Comparison of ENCODE assay signal across 8 cellular contexts in the genomic region with DNA sequence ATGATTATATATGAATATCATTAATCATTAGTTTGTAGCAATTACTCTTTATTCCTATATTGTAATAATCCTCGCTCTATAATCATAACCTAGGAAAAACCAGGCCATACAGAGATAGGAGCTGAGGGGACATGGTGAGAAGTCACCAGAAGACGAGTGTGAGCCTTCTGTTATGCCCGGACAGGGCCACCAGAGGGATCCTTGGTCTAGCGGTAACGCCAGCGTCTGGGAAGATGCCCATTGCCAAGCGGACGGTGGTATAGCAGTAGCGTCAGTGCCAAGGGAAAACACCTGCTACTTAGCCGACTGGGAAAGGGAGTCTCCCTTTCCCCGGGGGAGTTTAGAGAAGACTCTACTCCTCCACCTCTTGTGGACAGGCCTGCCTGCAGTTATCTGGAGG.
A peak's percentile ranks its signal among the peaks of the same experiment; 100 is the strongest.
DNase-seq lines count a peak whose midpoint lies in the region; TF ChIP-seq lines count a peak whose summit lies in the region.
"Not testable (repeated sequence)": the region's sequence is repeated elsewhere in the genome, so short reads cannot be mapped to it uniquely, and the experiment has no call there.

No MANE protein-coding gene starts in this region.

- H3K4me3 Mint-ChIP-seq in endodermal cell, neural crest cell: not testable (repeated sequence)

- not testable (repeated sequence) for H3K27ac ChIP-seq in OCI-LY7 (ENCODE audit: low read depth, low read length, poor library complexity, severe bottlenecking); SK-N-SH (ENCODE audit: low read depth in 2 of 2, low read length in 1 of 2); endodermal cell (ENCODE audit: low read depth, low read length)

- H3K27me3 Mint-ChIP-seq in endodermal cell (ENCODE audit: insufficient read depth); neural crest cell (ENCODE audit: low read depth): not testable (repeated sequence)

- CTCF ChIA-PET in OCI-LY7 (lab: Charles Lee; ENCODE audit: unreplicated experiment): not testable (repeated sequence)
- CTCF ChIA-PET in SK-N-SH (lab: Yijun Ruan, JAX): interaction anchor here (0.6 to 2.6 kb wide), 3 partner anchors 13 to 27 kb away, joined by 3 to 8 read pairs (median 4); no protein-coding TSS in a partner anchor

- H3F3A ChIP-seq in SK-N-SH (replicated peaks; ENCODE audit: insufficient read depth): not testable (repeated sequence)

- not testable (repeated sequence) for H3K27ac Mint-ChIP-seq in endodermal cell; neural crest cell (ENCODE audit: unreplicated experiment)

- not testable (repeated sequence) for H4K20me1 ChIP-seq in OCI-LY7 (ENCODE audit: insufficient read depth, low read length); SK-N-SH (ENCODE audit: insufficient read depth)

- not testable (repeated sequence) for BruUV-seq in OCI-LY7 (replicated peaks; lab: Mats Ljungman, UMichigan)

- H3K4me3 ChIP-seq in BE2C (ENCODE audit: low read depth, low read length): peak overlapping the region; percentile 28
- H3K4me3 ChIP-seq in OCI-LY7 (ENCODE audit: low read depth, low read length, poor library complexity, severe bottlenecking); SK-N-SH (ENCODE audit: low read depth in 2 of 2, low read length in 1 of 2); endodermal cell (ENCODE audit: low read length): not testable (repeated sequence)

- intact Hi-C loops in OCI-LY7 (cut with micrococcal nuclease; ENCODE audit: unreplicated experiment): not testable (repeated sequence)

- not testable (repeated sequence) for H3K9ac ChIP-seq in SK-N-SH; endodermal cell (ENCODE audit: extremely low read depth, low read length, poor library complexity, severe bottlenecking)

- DNase-seq in BE2C (peak; percentile 62), Daoy (ENCODE audit: low read depth) (peak; percentile 1), HT1080 (ENCODE audit: low read depth) (peak; percentile 33), NCI-H2196 (lab: John Stamatoyannopoulos, UW; ENCODE audit: unreplicated experiment) (peak; percentile 0), endodermal cell (peak; percentile 79)
- DNase-seq in OCI-LY7 (ENCODE audit: low spot score); SK-N-SH; neural crest cell (ENCODE audit: low read depth, low spot score): not testable (repeated sequence)

- H3K36me3 ChIP-seq in BE2C; OCI-LY7 (ENCODE audit: insufficient read depth, low read length); SK-N-SH (replicated peaks in 1 of 2; ENCODE audit: control insufficient read depth in 1 of 2, insufficient read depth in 2 of 2, low read length in 1 of 2); endodermal cell (ENCODE audit: control insufficient read depth, insufficient read depth, low read length): not testable (repeated sequence)

- peak; percentile 53 for TF ChIP-seq RAD21 in SK-N-SH (IDR thresholded peaks at IDR 0.05; ENCODE audit: low read length)

- not testable (repeated sequence) for H3K9me2 ChIP-seq in OCI-LY7 (ENCODE audit: insufficient read depth, low read length); SK-N-SH

- WGBS in SK-N-SH (ENCODE audit: low lambda C conversion rate): 37% methylated on average over 11 of the region's 11 CpGs
- WGBS in endodermal cell (ENCODE audit: insufficient coverage in 1 of 2, insufficient read length in 1 of 2), 2 experiments: 91 to 93% methylated on average over 3 to 11 of the region's 11 CpGs

- not testable (repeated sequence) for H3K36me3 Mint-ChIP-seq in endodermal cell (ENCODE audit: low read depth); neural crest cell (ENCODE audit: low read depth)

- not testable (repeated sequence) for H3K4me1 ChIP-seq in BE2C; OCI-LY7 (ENCODE audit: insufficient read depth, low read length, poor library complexity, severe bottlenecking); SK-N-SH (ENCODE audit: control insufficient read depth in 1 of 2, insufficient read depth in 2 of 2, low read depth in 1 of 2, low read length in 1 of 2); endodermal cell (ENCODE audit: control insufficient read depth, insufficient read depth, low read length)

- H3K4me2 ChIP-seq in OCI-LY7 (ENCODE audit: low read length); SK-N-SH: not testable (repeated sequence)

- not testable (repeated sequence) for TF ChIP-seq EP300 in SK-N-SH (IDR thresholded peaks at IDR 0.05; ENCODE audit: borderline replicate concordance in 1 of 2, low read depth in 1 of 2, low read length in 1 of 2)

- H3K4me1 Mint-ChIP-seq in endodermal cell, neural crest cell: not testable (repeated sequence)

- not testable (repeated sequence) for H2AFZ ChIP-seq in OCI-LY7 (ENCODE audit: low read length); SK-N-SH (ENCODE audit: low read depth)

- POLR2A ChIA-PET in OCI-LY7 (lab: Charles Lee); SK-N-SH (lab: Yijun Ruan, JAX): not testable (repeated sequence)

- not testable (repeated sequence) for H3K9me3 Mint-ChIP-seq in endodermal cell, neural crest cell

- H3K79me2 ChIP-seq in OCI-LY7 (ENCODE audit: insufficient read depth, low read depth, low read length); SK-N-SH (ENCODE audit: insufficient read depth): not testable (repeated sequence)

- not testable (repeated sequence) for H3K27me3 ChIP-seq in BE2C; SK-N-SH (ENCODE audit: insufficient read depth); endodermal cell (ENCODE audit: control insufficient read depth, insufficient read depth, low read length, poor library complexity, severe bottlenecking)

- peak; percentile 53 for TF ChIP-seq CTCF in BE2C (IDR thresholded peaks at IDR 0.05; ENCODE audit: low read depth, low read length)
- 0 out of 2 replicates have a peak, but pooled peaks have one; percentile 23 for TF ChIP-seq CTCF in OCI-LY7 (conservative IDR thresholded peaks at IDR 0.05; ENCODE audit: low read length)
- TF ChIP-seq CTCF in SK-N-SH (IDR thresholded peaks at IDR 0.05): not testable (repeated sequence)
- TF ChIP-seq CTCF in endodermal cell (conservative IDR thresholded peaks at IDR 0.05): peak; percentile 63
- peak; percentile 22 for TF ChIP-seq CTCF in neural crest cell (conservative IDR thresholded peaks at IDR 0.05)

- H3K9me3 ChIP-seq in BE2C; OCI-LY7 (ENCODE audit: low read length); SK-N-SH; endodermal cell (ENCODE audit: control insufficient read depth, low read length): not testable (repeated sequence)

TF ChIP-seq in SK-N-SH, 30 proteins besides CTCF, POLR2A, EP300 and RAD21:
- TF ChIP-seq SMC3 (IDR thresholded peaks at IDR 0.05; ENCODE audit: low read depth, low read length): peak; percentile 21; the same call in 1 of the 2 replicates
